ENCODE assay signal across 1 cellular context in genomic region chr10:59388577-59388976, GRCh38.
TF ChIP-seq lines count a peak whose summit lies in the region.

No MANE protein-coding gene starts in this region.

TF ChIP-seq in HepG2, 621 proteins besides CTCF, POLR2A, EP300 and RAD21 (continued from another document):
- TF ChIP-seq ZNF383 (CRISPR knock-in tag; IDR thresholded peaks at IDR 0.05; ENCODE audit: borderline replicate concordance): no peak
